18 cellular contexts compared by ENCODE assay signal in genomic region chr6:156756630-156757610, GRCh38.
"Had no signal": no experiment of that assay in that cellular context is flagged by ENCODE, and none has a peak within 500 bp of the region (broad histone marks: within the 10 kb centered on the region; RNA-seq: fewer than 3 reads in every experiment).

No MANE protein-coding gene starts in this region.

- H3K36me3 Mint-ChIP-seq: naive thymus-derived CD8-positive, alpha-beta T cell; stimulated activated naive B cell treated with anti-CD40 and anti-IgM and Interleukin-4, amounts not matched to agents 10 μg/mL and 1 μg/mL and 100 μg/mL, for 72 hours had no signal

- H3K4me3 ChIP-seq: gastrocnemius medialis, heart right ventricle, mucosa of descending colon, ovary, right atrium auricular region, smooth muscle cell, testis, tibial nerve had no signal

- H3K27me3 ChIP-seq: gastrocnemius medialis, heart right ventricle, ovary, right atrium auricular region, testis, tibial nerve had no signal

- H3K9me3 Mint-ChIP-seq: naive thymus-derived CD8-positive, alpha-beta T cell; stimulated activated naive B cell treated with anti-CD40 and anti-IgM and Interleukin-4, amounts not matched to agents 10 μg/mL and 1 μg/mL and 100 μg/mL, for 72 hours; stimulated activated naive CD8-positive, alpha-beta T cell treated with anti-CD3 and anti-CD28 coated beads, Interleukin-15, amount 100 ng/mL, for 72 hours had no signal

- H3K27me3 Mint-ChIP-seq: stimulated activated naive B cell treated with anti-CD40 and anti-IgM and Interleukin-4, amounts not matched to agents 10 μg/mL and 1 μg/mL and 100 μg/mL, for 72 hours; stimulated activated naive CD8-positive, alpha-beta T cell treated with anti-CD3 and anti-CD28 coated beads, Interleukin-15, amount 100 ng/mL, for 72 hours had no signal

- DNase-seq: effector memory CD4-positive, alpha-beta T cell; gastrocnemius medialis; heart right ventricle; hypothalamus; kidney glomerular epithelial cell; mammary epithelial cell; mucosa of descending colon; naive thymus-derived CD8-positive, alpha-beta T cell; ovary; stimulated activated CD4-positive, alpha-beta T cell treated with anti-CD3 and anti-CD28 coated beads, Interleukin-4, amount 100 ng/mL, for 1 hour; stimulated activated CD8-positive, alpha-beta memory T cell treated with anti-CD3 and anti-CD28 coated beads, Interleukin-4, amount 100 ng/mL, for 48 hours; stimulated activated naive B cell treated with anti-CD40 and anti-IgM and Interleukin-4, amounts not matched to agents 10 μg/mL and 1 μg/mL and 100 μg/mL, for 72 hours; stimulated activated naive CD8-positive, alpha-beta T cell treated with anti-CD3 and anti-CD28 coated beads, Interleukin-15, amount 100 ng/mL, for 72 hours had no signal

- H3K4me1 ChIP-seq: gastrocnemius medialis, heart right ventricle, right atrium auricular region, tibial nerve had no signal

- H3K4me3 Mint-ChIP-seq: naive thymus-derived CD8-positive, alpha-beta T cell; stimulated activated naive B cell treated with anti-CD40 and anti-IgM and Interleukin-4, amounts not matched to agents 10 μg/mL and 1 μg/mL and 100 μg/mL, for 72 hours; stimulated activated naive CD8-positive, alpha-beta T cell treated with anti-CD3 and anti-CD28 coated beads, Interleukin-15, amount 100 ng/mL, for 72 hours had no signal

- H3K9me3 ChIP-seq: gastrocnemius medialis, heart right ventricle, mucosa of descending colon, ovary, right atrium auricular region, testis, tibial nerve had no signal

- H3K4me2 ChIP-seq: smooth muscle cell had no signal

- H3K27ac ChIP-seq: gastrocnemius medialis, heart right ventricle, ovary, right atrium auricular region, tibial nerve had no signal

- H3K4me1 Mint-ChIP-seq: stimulated activated naive CD8-positive, alpha-beta T cell treated with anti-CD3 and anti-CD28 coated beads, Interleukin-15, amount 100 ng/mL, for 72 hours had no signal

- H3K27ac Mint-ChIP-seq: stimulated activated naive B cell treated with anti-CD40 and anti-IgM and Interleukin-4, amounts not matched to agents 10 μg/mL and 1 μg/mL and 100 μg/mL, for 72 hours had no signal

- H3K36me3 ChIP-seq: gastrocnemius medialis, heart right ventricle, ovary, right atrium auricular region, tibial nerve had no signal

- ATAC-seq: esophagus mucosa; gastrocnemius medialis; heart right ventricle; mucosa of descending colon; naive thymus-derived CD8-positive, alpha-beta T cell; stimulated activated naive B cell treated with anti-CD40 and anti-IgM and Interleukin-4, amounts not matched to agents 10 μg/mL and 1 μg/mL and 100 μg/mL, for 72 hours; stimulated activated naive CD8-positive, alpha-beta T cell treated with anti-CD3 and anti-CD28 coated beads, Interleukin-15, amount 100 ng/mL, for 72 hours had no signal
